In the genomic region with DNA sequence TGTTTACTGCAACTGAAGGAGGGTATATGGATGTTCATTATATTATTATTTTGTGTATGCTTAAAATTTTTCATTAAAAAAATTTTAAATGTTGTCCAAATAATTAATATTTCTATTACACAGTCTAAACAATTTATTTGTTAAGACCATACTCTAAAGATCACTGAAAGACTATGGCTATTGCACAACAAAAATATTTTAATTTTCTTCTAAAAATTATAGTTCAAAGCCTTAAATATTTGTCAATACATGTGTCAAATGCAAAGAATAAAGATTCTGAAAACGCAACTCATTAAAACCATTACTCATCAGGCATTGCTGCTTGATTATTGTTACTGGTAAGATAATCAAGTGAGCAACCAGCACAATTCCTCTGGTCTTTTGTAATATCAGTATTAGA, we compare ENCODE assay signal across 14 cellular contexts. TPM values are rescaled to one million over a fixed set of nuclear protein-coding genes. Genes with fewer than 3 reads are reported as not detected.
DNase-seq lines count a peak whose midpoint lies in the region; ATAC-seq and TF ChIP-seq lines count a peak whose summit lies in the region.
"Had no signal": no experiment of that assay in that cellular context is flagged by ENCODE, and none has a peak within 500 bp of the region (broad histone marks: within the 10 kb centered on the region; RNA-seq: fewer than 3 reads in every experiment).

No MANE protein-coding gene starts in this region.

- H3K9ac ChIP-seq in Loucy (ENCODE audit: low read depth, low read length, poor library complexity, severe bottlenecking), result peak overlapping the region; percentile 94

- H4K20me1 ChIP-seq in Loucy (ENCODE audit: insufficient read depth, low read length, poor library complexity, severe bottlenecking), result peaks cover 32% of the 10 kb centered on the region

- H3K36me3 ChIP-seq in Loucy (ENCODE audit: insufficient read depth, low read length) (peaks cover 7% of the 10 kb centered on the region), neuron (ENCODE audit: insufficient read depth, low read length) (peaks cover 31% of the 10 kb centered on the region)
- H3K36me3 ChIP-seq: gastrocnemius medialis had no signal

- peaks cover 32% of the 10 kb centered on the region for H3K4me1 Mint-ChIP-seq in activated CD8-positive, alpha-beta memory T cell treated with anti-CD3 and anti-CD28 coated beads, Interleukin-2, amount 10 ng/mL, durations not matched to agents 7 days and 5 days
- peaks cover 23% of the 10 kb centered on the region for H3K4me1 Mint-ChIP-seq in activated naive CD8-positive, alpha-beta T cell treated with anti-CD3 and anti-CD28 coated beads, Interleukin-2, amount 50 U/mL, for 24 hours

- no peaks in the 10 kb centered on the region for H3K9me2 ChIP-seq in Loucy (replicated peaks; ENCODE audit: low read depth, low read length)

- H3K79me2 ChIP-seq in Loucy (ENCODE audit: insufficient read depth, low read length), result peaks cover 66% of the 10 kb centered on the region

- no peak for TF ChIP-seq CTCF in Loucy (conservative IDR thresholded peaks at IDR 0.05; ENCODE audit: low read length)

- H3K27me3 Mint-ChIP-seq in activated CD8-positive, alpha-beta memory T cell treated with anti-CD3 and anti-CD28 coated beads, Interleukin-2, amount 10 ng/mL, durations not matched to agents 7 days and 5 days, result no peaks in the 10 kb centered on the region
- H3K27me3 Mint-ChIP-seq in activated naive CD8-positive, alpha-beta T cell treated with anti-CD3 and anti-CD28 coated beads, Interleukin-2, amount 50 U/mL, for 24 hours, result no peaks in the 10 kb centered on the region
- H3K27me3 Mint-ChIP-seq: T-helper 17 cell had no signal

- H3K4me1 ChIP-seq in Loucy (ENCODE audit: insufficient read depth, low read length, poor library complexity, severe bottlenecking), result peaks cover 30% of the 10 kb centered on the region
- peaks cover 9% of the 10 kb centered on the region for H3K4me1 ChIP-seq in neuron (ENCODE audit: insufficient read depth, low read length)

- no peaks in the 10 kb centered on the region for H3K27me3 ChIP-seq in Loucy (ENCODE audit: insufficient read depth, low read length, poor library complexity, severe bottlenecking)
- no peaks in the 10 kb centered on the region for H3K27me3 ChIP-seq in neuron (ENCODE audit: insufficient read depth, low read length)
- H3K27me3 ChIP-seq: gastrocnemius medialis, tibial nerve had no signal

- H3K4me3 ChIP-seq in Loucy (ENCODE audit: low read length, poor library complexity, severe bottlenecking) (peak overlapping the region; percentile 92), neuron (ENCODE audit: low read length) (peak overlapping the region; percentile 90)
- H3K4me3 ChIP-seq: gastrocnemius medialis, tibial nerve had no signal

- H3K9me3 Mint-ChIP-seq in activated CD8-positive, alpha-beta memory T cell treated with anti-CD3 and anti-CD28 coated beads, Interleukin-2, amount 10 ng/mL, durations not matched to agents 7 days and 5 days (ENCODE audit: low read depth), result no peaks in the 10 kb centered on the region
- H3K9me3 Mint-ChIP-seq in activated naive CD8-positive, alpha-beta T cell treated with anti-CD3 and anti-CD28 coated beads, Interleukin-2, amount 50 U/mL, for 24 hours, result no peaks in the 10 kb centered on the region

- H2AFZ ChIP-seq in Loucy (ENCODE audit: low read length) (no peak overlapping the region), neuron (ENCODE audit: low read depth, low read length) (no peak overlapping the region)

- DNase-seq in activated CD8-positive, alpha-beta memory T cell treated with anti-CD3 and anti-CD28 coated beads, Interleukin-2, amount 10 ng/mL, durations not matched to agents 7 days and 5 days, result no peak
- no peak for DNase-seq in activated CD8-positive, alpha-beta memory T cell treated with anti-CD3 and anti-CD28 coated beads, Interleukin-2, amount 50 U/mL, for 4 hours
- DNase-seq in activated naive CD8-positive, alpha-beta T cell treated with anti-CD3 and anti-CD28 coated beads, Interleukin-2, amount 50 U/mL, for 24 hours, result no peak
- DNase-seq in dedifferentiated amniotic fluid mesenchymal stem cell (ENCODE audit: extremely low spot score) (no peak), DMS79 (lab: John Stamatoyannopoulos, UW) (no peak), SHP77 treated with DMSO at 0.1 percent for 48 hours (lab: John Stamatoyannopoulos, UW) (no peak)
- DNase-seq: activated CD8-positive, alpha-beta memory T cell treated with anti-CD3 and anti-CD28 coated beads for 24 hours; DMS153; gastrocnemius medialis; kidney; T-helper 17 cell had no signal

- peak overlapping the region; percentile 91 for H3K4me3 Mint-ChIP-seq in activated CD8-positive, alpha-beta memory T cell treated with anti-CD3 and anti-CD28 coated beads, Interleukin-2, amount 10 ng/mL, durations not matched to agents 7 days and 5 days
- H3K4me3 Mint-ChIP-seq in activated naive CD8-positive, alpha-beta T cell treated with anti-CD3 and anti-CD28 coated beads, Interleukin-2, amount 50 U/mL, for 24 hours, result peak overlapping the region; percentile 92
- H3K4me3 Mint-ChIP-seq: T-helper 17 cell had no signal

- H3K36me3 Mint-ChIP-seq in activated CD8-positive, alpha-beta memory T cell treated with anti-CD3 and anti-CD28 coated beads, Interleukin-2, amount 10 ng/mL, durations not matched to agents 7 days and 5 days, result peaks cover 38% of the 10 kb centered on the region
- H3K36me3 Mint-ChIP-seq in activated naive CD8-positive, alpha-beta T cell treated with anti-CD3 and anti-CD28 coated beads, Interleukin-2, amount 50 U/mL, for 24 hours (ENCODE audit: low read depth), result peaks cover 38% of the 10 kb centered on the region

- CTCF ChIA-PET in activated CD8-positive, alpha-beta memory T cell treated with anti-CD3 and anti-CD28 coated beads, Interleukin-2, amount 10 ng/mL, durations not matched to agents 7 days and 5 days (lab: Charles Lee), result interaction anchor here (2.3 kb wide), 1 partner anchor 11 kb away, joined by 4 read pairs; no protein-coding TSS in a partner anchor

- no peaks in the 10 kb centered on the region for H3K9me3 ChIP-seq in Loucy (ENCODE audit: insufficient read depth, low read depth, low read length)
- no peaks in the 10 kb centered on the region for H3K9me3 ChIP-seq in neuron (ENCODE audit: low read length)
- H3K9me3 ChIP-seq: gastrocnemius medialis, tibial nerve had no signal

- H3F3A ChIP-seq in Loucy (ENCODE audit: low read depth), result no peaks in the 10 kb centered on the region

- peak overlapping the region; percentile 96 for H3K4me2 ChIP-seq in Loucy (ENCODE audit: low read depth, low read length, poor library complexity, severe bottlenecking)

- no peak for ATAC-seq in activated CD8-positive, alpha-beta memory T cell treated with anti-CD3 and anti-CD28 coated beads, Interleukin-2, amount 10 ng/mL, durations not matched to agents 7 days and 5 days
- no peak for ATAC-seq in activated naive CD8-positive, alpha-beta T cell treated with anti-CD3 and anti-CD28 coated beads, Interleukin-2, amount 50 U/mL, for 24 hours
- ATAC-seq: gastrocnemius medialis, T-helper 17 cell had no signal

- no peak overlapping the region for H3K27ac Mint-ChIP-seq in activated CD8-positive, alpha-beta memory T cell treated with anti-CD3 and anti-CD28 coated beads, Interleukin-2, amount 10 ng/mL, durations not matched to agents 7 days and 5 days
- no peak overlapping the region for H3K27ac Mint-ChIP-seq in activated naive CD8-positive, alpha-beta T cell treated with anti-CD3 and anti-CD28 coated beads, Interleukin-2, amount 50 U/mL, for 24 hours
- H3K27ac Mint-ChIP-seq: T-helper 17 cell had no signal

RNA-seq across cellular contexts. Expression of gene MMS22L, which starts 2.2 kb away (rescaled TPM):
- total RNA-seq in activated CD8-positive, alpha-beta memory T cell treated with anti-CD3 and anti-CD28 coated beads, Interleukin-2, amount 10 ng/mL, durations not matched to agents 7 days and 5 days, result 10 to 100 TPM; 43.4 to 46.3 TPM
